Comparison of ENCODE assay signal across 1 cellular context in the genomic region with DNA sequence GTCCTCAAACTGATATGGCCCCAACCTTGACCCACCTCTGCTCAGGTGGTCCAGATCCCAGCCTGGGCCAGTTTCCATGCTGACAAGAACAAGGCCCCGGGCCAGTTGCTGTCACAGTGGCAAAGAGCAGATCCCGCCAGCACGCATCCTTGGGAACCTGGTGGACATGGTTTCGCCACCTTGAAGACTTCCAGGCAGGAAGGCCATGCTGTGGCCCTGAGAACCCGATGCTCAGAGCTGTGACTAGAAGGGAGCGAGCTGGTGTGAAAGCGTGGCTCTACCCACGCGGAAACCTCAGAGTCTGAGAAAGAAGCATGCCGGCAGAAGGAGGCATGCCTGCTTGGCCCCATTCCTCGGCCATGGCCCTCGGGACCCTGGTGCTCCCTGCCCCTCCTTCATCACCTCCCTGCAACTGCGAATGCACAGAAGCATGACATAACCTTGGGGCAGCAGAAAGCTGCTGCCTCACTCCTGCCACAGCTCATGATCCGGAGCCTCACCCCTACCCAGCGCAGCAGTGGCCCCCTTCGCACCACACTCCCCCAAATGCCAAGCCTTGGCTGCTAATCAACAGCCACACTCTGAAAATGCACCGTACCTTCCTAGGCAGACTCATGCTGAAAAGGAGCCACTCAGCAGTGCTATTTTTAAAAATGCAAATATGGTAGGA.
TF ChIP-seq lines count a peak whose summit lies in the region.

No MANE protein-coding gene starts in this region.

TF ChIP-seq in SK-N-SH treated with all-trans-retinoic acid at 6 μM for 48 hours, 23 proteins besides CTCF, POLR2A, EP300 and RAD21 (continued from another document):
- TF ChIP-seq, protein P1, sequence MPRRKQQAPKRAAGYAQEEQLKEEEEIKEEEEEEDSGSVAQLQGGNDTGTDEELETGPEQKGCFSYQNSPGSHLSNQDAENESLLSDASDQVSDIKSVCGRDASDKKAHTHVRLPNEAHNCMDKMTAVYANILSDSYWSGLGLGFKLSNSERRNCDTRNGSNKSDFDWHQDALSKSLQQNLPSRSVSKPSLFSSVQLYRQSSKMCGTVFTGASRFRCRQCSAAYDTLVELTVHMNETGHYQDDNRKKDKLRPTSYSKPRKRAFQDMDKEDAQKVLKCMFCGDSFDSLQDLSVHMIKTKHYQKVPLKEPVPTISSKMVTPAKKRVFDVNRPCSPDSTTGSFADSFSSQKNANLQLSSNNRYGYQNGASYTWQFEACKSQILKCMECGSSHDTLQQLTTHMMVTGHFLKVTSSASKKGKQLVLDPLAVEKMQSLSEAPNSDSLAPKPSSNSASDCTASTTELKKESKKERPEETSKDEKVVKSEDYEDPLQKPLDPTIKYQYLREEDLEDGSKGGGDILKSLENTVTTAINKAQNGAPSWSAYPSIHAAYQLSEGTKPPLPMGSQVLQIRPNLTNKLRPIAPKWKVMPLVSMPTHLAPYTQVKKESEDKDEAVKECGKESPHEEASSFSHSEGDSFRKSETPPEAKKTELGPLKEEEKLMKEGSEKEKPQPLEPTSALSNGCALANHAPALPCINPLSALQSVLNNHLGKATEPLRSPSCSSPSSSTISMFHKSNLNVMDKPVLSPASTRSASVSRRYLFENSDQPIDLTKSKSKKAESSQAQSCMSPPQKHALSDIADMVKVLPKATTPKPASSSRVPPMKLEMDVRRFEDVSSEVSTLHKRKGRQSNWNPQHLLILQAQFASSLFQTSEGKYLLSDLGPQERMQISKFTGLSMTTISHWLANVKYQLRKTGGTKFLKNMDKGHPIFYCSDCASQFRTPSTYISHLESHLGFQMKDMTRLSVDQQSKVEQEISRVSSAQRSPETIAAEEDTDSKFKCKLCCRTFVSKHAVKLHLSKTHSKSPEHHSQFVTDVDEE (CRISPR knock-in tag; IDR thresholded peaks at IDR 0.05) = no peak
- TF ChIP-seq, protein P2, sequence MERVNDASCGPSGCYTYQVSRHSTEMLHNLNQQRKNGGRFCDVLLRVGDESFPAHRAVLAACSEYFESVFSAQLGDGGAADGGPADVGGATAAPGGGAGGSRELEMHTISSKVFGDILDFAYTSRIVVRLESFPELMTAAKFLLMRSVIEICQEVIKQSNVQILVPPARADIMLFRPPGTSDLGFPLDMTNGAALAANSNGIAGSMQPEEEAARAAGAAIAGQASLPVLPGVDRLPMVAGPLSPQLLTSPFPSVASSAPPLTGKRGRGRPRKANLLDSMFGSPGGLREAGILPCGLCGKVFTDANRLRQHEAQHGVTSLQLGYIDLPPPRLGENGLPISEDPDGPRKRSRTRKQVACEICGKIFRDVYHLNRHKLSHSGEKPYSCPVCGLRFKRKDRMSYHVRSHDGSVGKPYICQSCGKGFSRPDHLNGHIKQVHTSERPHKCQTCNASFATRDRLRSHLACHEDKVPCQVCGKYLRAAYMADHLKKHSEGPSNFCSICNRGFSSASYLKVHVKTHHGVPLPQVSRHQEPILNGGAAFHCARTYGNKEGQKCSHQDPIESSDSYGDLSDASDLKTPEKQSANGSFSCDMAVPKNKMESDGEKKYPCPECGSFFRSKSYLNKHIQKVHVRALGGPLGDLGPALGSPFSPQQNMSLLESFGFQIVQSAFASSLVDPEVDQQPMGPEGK (CRISPR knock-in tag; IDR thresholded peaks at IDR 0.05; ENCODE audit: borderline replicate concordance) = no peak
- TF ChIP-seq ZFP30 (CRISPR knock-in tag; IDR thresholded peaks at IDR 0.05) (no peak), BACH2 (CRISPR knock-in tag; IDR thresholded peaks at IDR 0.05; ENCODE audit: borderline replicate concordance) (no peak), ZC3H10 (CRISPR knock-in tag; IDR thresholded peaks at IDR 0.05) (no peak), ESRRG (CRISPR knock-in tag; IDR thresholded peaks at IDR 0.05) (no peak), GLIS3 (CRISPR knock-in tag; IDR thresholded peaks at IDR 0.05) (no peak), RARB (CRISPR knock-in tag; IDR thresholded peaks at IDR 0.05) (no peak)
